In the genomic region with DNA sequence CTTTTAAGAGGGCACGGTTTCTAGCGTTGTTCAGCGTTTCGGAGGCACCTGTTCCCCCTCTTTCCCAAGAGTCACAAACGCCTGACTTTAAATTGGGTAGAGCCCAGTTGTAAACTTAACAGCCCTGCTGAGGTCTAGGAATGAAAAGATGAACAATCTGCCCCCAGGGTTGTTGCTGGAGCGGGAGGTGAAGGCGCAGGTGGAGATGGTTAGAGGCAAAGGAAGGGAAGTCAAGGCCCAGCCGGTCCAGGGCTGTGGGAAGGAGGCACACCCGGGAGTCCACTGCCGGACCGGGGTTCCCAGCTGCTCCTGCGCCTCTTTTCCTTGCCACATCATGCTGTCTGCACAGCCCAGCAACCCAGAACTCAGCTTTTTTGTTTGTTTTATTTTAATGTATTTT, we compare ENCODE assay signal across 8 cellular contexts. TPM values are rescaled to one million over a fixed set of nuclear protein-coding genes. Genes with fewer than 3 reads are reported as not detected.
DNase-seq lines count a peak whose midpoint lies in the region; ATAC-seq and TF ChIP-seq lines count a peak whose summit lies in the region.

No MANE protein-coding gene starts in this region.

- peaks cover 0 to 9% (median 0%) of the 10 kb centered on the region in 7 donors for H3K27me3 ChIP-seq in heart right ventricle

- H3K4me3 ChIP-seq in GM12865 (ENCODE audit: low read depth, low read length) (peak overlapping the region; percentile 81), heart right ventricle (peak overlapping the region; percentile 51 to 94 (median 84)), retinal pigment epithelial cell (ENCODE audit: low read length) (peak overlapping the region; percentile 75)

- peak in 2 of 8 donors; percentile 1 to 26 for ATAC-seq in heart right ventricle

- DNase-seq in GM12865 (ENCODE audit: low read depth) (no peak), heart right ventricle (no peak), retinal pigment epithelial cell (ENCODE audit: low read depth) (no peak), cerebellar nuclear complex (lab: John Stamatoyannopoulos, UW) (no peak), NCI-H2029 treated with DMSO at 0.1 percent for 48 hours (lab: John Stamatoyannopoulos, UW) (no peak), SKM-1 treated with dmso at 0.1 percent for 144 hours (lab: John Stamatoyannopoulos, UW; ENCODE audit: unreplicated experiment) (no peak)
- no peak for DNase-seq in activated effector memory CD4-positive, alpha-beta T cell treated with Interleukin-2 at 50 U/mL for 16 hours

- 32 to 35% methylated on average over 12 of the region's 12 CpGs for WGBS in heart right ventricle, 2 donors

- TF ChIP-seq CTCF in GM12865 (IDR thresholded peaks at IDR 0.05; ENCODE audit: insufficient read depth, low read depth, low read length, missing control alignments) (no peak), VCaP (conservative IDR thresholded peaks at IDR 0.05) (no peak), heart right ventricle (IDR thresholded peaks at IDR 0.05) (no peak), retinal pigment epithelial cell (conservative IDR thresholded peaks at IDR 0.05; ENCODE audit: low read depth, low read length) (no peak)

- H3K27ac ChIP-seq in VCaP, result peak overlapping the region; percentile 90
- peak overlapping the region; percentile 59 to 93 (median 86) for H3K27ac ChIP-seq in heart right ventricle

- peaks cover 5 to 78% (median 60%) of the 10 kb centered on the region in 9 donors for H3K4me1 ChIP-seq in heart right ventricle

- intact Hi-C loops in heart right ventricle (cut with DNase I), result loop anchor here in 1 of 10 donors (5.0 kb wide), 1 partner anchor 43 kb away; the partner anchor contains the start of gene TSPAN14

- no peaks in the 10 kb centered on the region for H3K9me3 ChIP-seq in heart right ventricle

- no peaks in the 10 kb centered on the region for H3K36me3 ChIP-seq in heart right ventricle

RNA-seq across cellular contexts. Expression of gene PRXL2A, which starts 0.8 kb away (rescaled TPM):
- 100 to 1,000 TPM in 3 of 10 donors, 10 to 100 TPM in 7; 57.3 to 135 (median 84.3) TPM for total RNA-seq in heart right ventricle
- polyA plus RNA-seq in heart right ventricle, result 10 to 100 TPM; 46.0 to 54.6 TPM

RNA-seq across cellular contexts. Expression of gene TSPAN14, which starts 45.0 kb away (rescaled TPM):
- total RNA-seq in heart right ventricle, result 10 to 100 TPM; 21.7 to 57.2 (median 27.6) TPM
- 10 to 100 TPM; 16.9 to 35.0 TPM for polyA plus RNA-seq in heart right ventricle

RNA-seq across cellular contexts. Expression of gene DYDC2, which starts 52.5 kb away (rescaled TPM):
- total RNA-seq in heart right ventricle, result not detected
- not detected for polyA plus RNA-seq in heart right ventricle

RNA-seq across cellular contexts. Expression of gene DYDC1, which starts 52.6 kb away (rescaled TPM):
- not detected for total RNA-seq in heart right ventricle
- not detected for polyA plus RNA-seq in heart right ventricle
